In genomic region chr10:26044123-26044749, GRCh38 we compare ENCODE assay signal across 17 cellular contexts.
DNase-seq lines count a peak whose midpoint lies in the region; ATAC-seq and TF ChIP-seq lines count a peak whose summit lies in the region.
"Had no signal": no experiment of that assay in that cellular context is flagged by ENCODE, and none has a peak within 500 bp of the region (broad histone marks: within the 10 kb centered on the region; RNA-seq: fewer than 3 reads in every experiment).

No MANE protein-coding gene starts in this region.

- H3K23ac ChIP-seq in neuronal stem cell (ENCODE audit: low read depth, low read length, poor library complexity), result no peak overlapping the region

- no peaks in the 10 kb centered on the region for H3K79me1 ChIP-seq in neuronal stem cell (ENCODE audit: low read depth, low read length)

- peak; percentile 57 for ATAC-seq in left ventricle myocardium superior
- no peak for ATAC-seq in Right ventricle myocardium superior (ENCODE audit: poor library complexity)
- ATAC-seq in foreskin keratinocyte, result no peak
- ATAC-seq in GM18868 (IDR thresholded peaks at IDR 0.05; ENCODE audit: unreplicated experiment), result no peak
- ATAC-seq: esophagus mucosa; GM12878; Panc1; stimulated activated naive CD8-positive, alpha-beta T cell treated with anti-CD3 and anti-CD28 coated beads, Interleukin-15, Interleukin-2, amounts not matched to agents 100 U/mL and 50 U/mL, for 24 hours had no signal

- H3K36me3 Mint-ChIP-seq in activated naive CD4-positive, alpha-beta T cell treated with anti-CD3 and anti-CD28 coated beads, Interleukin-2, amount 10 ng/mL, durations not matched to agents 7 days and 5 days, result no peaks in the 10 kb centered on the region
- H3K36me3 Mint-ChIP-seq: activated naive CD4-positive, alpha-beta T cell treated with anti-CD3 and anti-CD28 coated beads, Interleukin-2, amount 50 U/mL, for 24 hours had no signal

- no peak overlapping the region for H2BK15ac ChIP-seq in neuronal stem cell (ENCODE audit: low read length)

- no peak overlapping the region for H3K4me3 Mint-ChIP-seq in activated naive CD4-positive, alpha-beta T cell treated with anti-CD3 and anti-CD28 coated beads, Interleukin-2, amount 10 ng/mL, durations not matched to agents 7 days and 5 days
- H3K4me3 Mint-ChIP-seq: activated naive CD4-positive, alpha-beta T cell treated with anti-CD3 and anti-CD28 coated beads, Interleukin-2, amount 50 U/mL, for 24 hours had no signal

- H3K4me3 ChIP-seq in coronary artery (peak overlapping the region; percentile 36), neuronal stem cell (ENCODE audit: low read length in 2 of 2) (no peak overlapping the region)
- H3K4me3 ChIP-seq: GM12878 had no signal

- H3K27ac ChIP-seq in coronary artery (peak overlapping the region; percentile 49 to 89), neuronal stem cell (replicated peaks; ENCODE audit: low read length) (no peak overlapping the region), foreskin keratinocyte (no peak overlapping the region)

- WGBS in neuronal stem cell (ENCODE audit: extremely low coverage in 2 of 2, insufficient read length in 2 of 2, insufficient replicate concordance in 1 of 2), 2 donors, result no CpG with 5 or more reads among the region's 3 CpGs

- H2BK5ac ChIP-seq in neuronal stem cell (ENCODE audit: low read length), result no peak overlapping the region

- intact Hi-C loops in left ventricle myocardium superior (cut with micrococcal nuclease), result no loop called here
- intact Hi-C loops in Right ventricle myocardium superior (cut with DNase I), result no loop called here

- no peak overlapping the region for H4K8ac ChIP-seq in neuronal stem cell (ENCODE audit: low read depth, low read length)

- no peak overlapping the region for H3K27ac Mint-ChIP-seq in activated naive CD4-positive, alpha-beta T cell treated with anti-CD3 and anti-CD28 coated beads, Interleukin-2, amount 10 ng/mL, durations not matched to agents 7 days and 5 days
- H3K27ac Mint-ChIP-seq: activated naive CD4-positive, alpha-beta T cell treated with anti-CD3 and anti-CD28 coated beads, Interleukin-2, amount 50 U/mL, for 24 hours had no signal

- H3K27me3 ChIP-seq in neuronal stem cell (ENCODE audit: control insufficient read depth in 3 of 3, insufficient read depth in 3 of 3, low read depth in 1 of 3, low read length in 3 of 3), result no peaks in the 10 kb centered on the region
- no peaks in the 10 kb centered on the region for H3K27me3 ChIP-seq in foreskin keratinocyte

- no peak overlapping the region for H3K4me2 ChIP-seq in neuronal stem cell (ENCODE audit: insufficient read depth, low read length, poor library complexity, severe bottlenecking)

- peaks cover 1% of the 10 kb centered on the region for H3K9me3 Mint-ChIP-seq in activated naive CD4-positive, alpha-beta T cell treated with anti-CD3 and anti-CD28 coated beads, Interleukin-2, amount 10 ng/mL, durations not matched to agents 7 days and 5 days

- DNase-seq in left ventricle myocardium superior (no peak), Right ventricle myocardium superior (no peak), coronary artery (ENCODE audit: low spot score) (no peak), neuronal stem cell (ENCODE audit: low spot score) (no peak), COR-L47 (lab: John Stamatoyannopoulos, UW) (no peak), foreskin keratinocyte (no peak)
- DNase-seq in activated naive CD4-positive, alpha-beta T cell treated with anti-CD3 and anti-CD28 coated beads, Interleukin-2, amount 10 ng/mL, durations not matched to agents 7 days and 5 days, result no peak
- DNase-seq: activated CD4-positive, alpha-beta T cell treated with anti-CD3 and anti-CD28 coated beads, Interleukin-2, amount 50 U/mL, for 4 hours; Kasumi-1; NCI-H1694 treated with DMSO at 0.1 percent for 48 hours; NCI-H774; stimulated activated naive CD8-positive, alpha-beta T cell treated with anti-CD3 and anti-CD28 coated beads, Interleukin-15, Interleukin-2, amounts not matched to agents 100 U/mL and 50 U/mL, for 24 hours had no signal

- peak overlapping the region; percentile 11 for H3K14ac ChIP-seq in neuronal stem cell (ENCODE audit: low read length)

- H2BK12ac ChIP-seq in neuronal stem cell (ENCODE audit: low read length), result no peak overlapping the region

- no peaks in the 10 kb centered on the region for H3K4me1 Mint-ChIP-seq in activated naive CD4-positive, alpha-beta T cell treated with anti-CD3 and anti-CD28 coated beads, Interleukin-2, amount 10 ng/mL, durations not matched to agents 7 days and 5 days
- H3K4me1 Mint-ChIP-seq: activated naive CD4-positive, alpha-beta T cell treated with anti-CD3 and anti-CD28 coated beads, Interleukin-2, amount 50 U/mL, for 24 hours had no signal

- H4K91ac ChIP-seq in neuronal stem cell (ENCODE audit: low read depth, low read length, poor library complexity), result no peak overlapping the region

- TF ChIP-seq CTCF in coronary artery (IDR thresholded peaks at IDR 0.05) (no peak), foreskin keratinocyte (conservative IDR thresholded peaks at IDR 0.05) (no peak)

- no peak overlapping the region for H2AFZ ChIP-seq in neuronal stem cell (ENCODE audit: low read length)

- no peaks in the 10 kb centered on the region for H3K27me3 Mint-ChIP-seq in activated naive CD4-positive, alpha-beta T cell treated with anti-CD3 and anti-CD28 coated beads, Interleukin-2, amount 10 ng/mL, durations not matched to agents 7 days and 5 days
- H3K27me3 Mint-ChIP-seq: activated naive CD4-positive, alpha-beta T cell treated with anti-CD3 and anti-CD28 coated beads, Interleukin-2, amount 50 U/mL, for 24 hours had no signal

- H3K9ac ChIP-seq in neuronal stem cell (ENCODE audit: low read depth, low read length, poor library complexity), result no peak overlapping the region

- H3K4ac ChIP-seq in neuronal stem cell (ENCODE audit: low read length), result no peak overlapping the region

- H3K18ac ChIP-seq in neuronal stem cell (ENCODE audit: low read length), result no peak overlapping the region

- H2AK5ac ChIP-seq in neuronal stem cell (ENCODE audit: low read depth, low read length), result no peak overlapping the region

- H3K9me3 ChIP-seq in neuronal stem cell (replicated peaks in 1 of 2; ENCODE audit: control insufficient read depth in 2 of 2, insufficient read depth in 1 of 2, low read depth in 1 of 2, low read length in 2 of 2), result no peaks in the 10 kb centered on the region

- no peaks in the 10 kb centered on the region for H3K36me3 ChIP-seq in neuronal stem cell (replicated peaks in 1 of 2; ENCODE audit: control insufficient read depth in 2 of 2, insufficient read depth in 2 of 2, low read length in 2 of 2)

- CTCF ChIA-PET in activated naive CD4-positive, alpha-beta T cell treated with anti-CD3 and anti-CD28 coated beads, Interleukin-2, amount 10 ng/mL, durations not matched to agents 7 days and 5 days (lab: Charles Lee), result no interaction called here

- no peak overlapping the region for H2BK120ac ChIP-seq in neuronal stem cell (ENCODE audit: low read depth, low read length)

- H3K4me1 ChIP-seq in neuronal stem cell (ENCODE audit: control insufficient read depth in 2 of 2, insufficient read depth in 1 of 2, low read depth in 1 of 2, low read length in 2 of 2) (peaks cover 0 to 3% of the 10 kb centered on the region in 2 donors), foreskin keratinocyte (no peaks in the 10 kb centered on the region)

Comparison
In these comparisons a context has a peak if more than half of its experiments do, and no peak if none do; other contexts are left out.
1. H3K27ac ChIP-seq: peak in coronary artery (2 of 2); none in neuronal stem cell (single experiment) and foreskin keratinocyte (single experiment).